Comparison of ENCODE assay signal across 8 cellular contexts in the genomic region with DNA sequence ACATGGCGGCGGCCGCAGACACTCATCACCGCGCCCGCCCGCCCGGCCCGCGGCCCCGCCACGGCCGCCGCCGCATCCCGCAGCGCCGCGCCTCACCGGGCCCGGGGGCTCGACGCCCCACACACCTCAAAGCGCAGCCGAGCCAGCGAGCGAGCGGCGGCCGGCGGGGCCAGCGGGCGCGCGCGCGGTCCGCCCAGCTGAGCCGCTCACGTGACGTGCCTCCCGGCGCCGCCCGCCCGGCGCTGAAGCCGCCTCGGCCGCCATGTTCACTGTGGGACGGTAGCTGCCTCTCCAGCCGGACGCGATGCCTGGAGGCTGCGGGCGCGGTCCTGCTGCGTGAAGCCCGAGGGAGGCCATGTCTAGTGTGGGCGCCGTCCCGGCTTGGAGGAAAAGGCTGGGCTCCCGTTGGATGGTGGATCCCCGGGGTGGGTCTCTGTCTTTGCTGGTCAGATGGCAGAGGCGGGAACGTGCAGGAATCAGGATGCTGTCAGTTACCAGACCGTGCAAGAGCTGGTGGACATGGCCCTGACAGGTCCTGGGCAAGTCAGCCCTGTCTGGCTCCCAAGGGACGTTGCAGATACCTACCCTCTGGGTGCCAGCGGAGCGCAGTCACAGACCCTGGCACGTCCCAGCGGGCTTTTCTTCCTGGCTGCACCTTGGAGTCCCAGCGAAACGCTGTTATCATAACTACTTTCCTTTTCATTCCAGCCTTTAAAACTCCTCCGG. TPM values are rescaled to one million over a fixed set of nuclear protein-coding genes. Genes with fewer than 3 reads are reported as not detected.
DNase-seq lines count a peak whose midpoint lies in the region; ATAC-seq and TF ChIP-seq lines count a peak whose summit lies in the region.

A gene with protein sequence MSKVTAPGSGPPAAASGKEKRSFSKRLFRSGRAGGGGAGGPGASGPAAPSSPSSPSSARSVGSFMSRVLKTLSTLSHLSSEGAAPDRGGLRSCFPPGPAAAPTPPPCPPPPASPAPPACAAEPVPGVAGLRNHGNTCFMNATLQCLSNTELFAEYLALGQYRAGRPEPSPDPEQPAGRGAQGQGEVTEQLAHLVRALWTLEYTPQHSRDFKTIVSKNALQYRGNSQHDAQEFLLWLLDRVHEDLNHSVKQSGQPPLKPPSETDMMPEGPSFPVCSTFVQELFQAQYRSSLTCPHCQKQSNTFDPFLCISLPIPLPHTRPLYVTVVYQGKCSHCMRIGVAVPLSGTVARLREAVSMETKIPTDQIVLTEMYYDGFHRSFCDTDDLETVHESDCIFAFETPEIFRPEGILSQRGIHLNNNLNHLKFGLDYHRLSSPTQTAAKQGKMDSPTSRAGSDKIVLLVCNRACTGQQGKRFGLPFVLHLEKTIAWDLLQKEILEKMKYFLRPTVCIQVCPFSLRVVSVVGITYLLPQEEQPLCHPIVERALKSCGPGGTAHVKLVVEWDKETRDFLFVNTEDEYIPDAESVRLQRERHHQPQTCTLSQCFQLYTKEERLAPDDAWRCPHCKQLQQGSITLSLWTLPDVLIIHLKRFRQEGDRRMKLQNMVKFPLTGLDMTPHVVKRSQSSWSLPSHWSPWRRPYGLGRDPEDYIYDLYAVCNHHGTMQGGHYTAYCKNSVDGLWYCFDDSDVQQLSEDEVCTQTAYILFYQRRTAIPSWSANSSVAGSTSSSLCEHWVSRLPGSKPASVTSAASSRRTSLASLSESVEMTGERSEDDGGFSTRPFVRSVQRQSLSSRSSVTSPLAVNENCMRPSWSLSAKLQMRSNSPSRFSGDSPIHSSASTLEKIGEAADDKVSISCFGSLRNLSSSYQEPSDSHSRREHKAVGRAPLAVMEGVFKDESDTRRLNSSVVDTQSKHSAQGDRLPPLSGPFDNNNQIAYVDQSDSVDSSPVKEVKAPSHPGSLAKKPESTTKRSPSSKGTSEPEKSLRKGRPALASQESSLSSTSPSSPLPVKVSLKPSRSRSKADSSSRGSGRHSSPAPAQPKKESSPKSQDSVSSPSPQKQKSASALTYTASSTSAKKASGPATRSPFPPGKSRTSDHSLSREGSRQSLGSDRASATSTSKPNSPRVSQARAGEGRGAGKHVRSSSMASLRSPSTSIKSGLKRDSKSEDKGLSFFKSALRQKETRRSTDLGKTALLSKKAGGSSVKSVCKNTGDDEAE (N-terminal part only) (minus strand): TSS at position 186 of the 726 bp plus-strand sequence. CDS start 182 bp downstream, at position 4.

- H2AFZ ChIP-seq in H9 (ENCODE audit: low read length), result no peak within 1 kb of the TSS
- H2AFZ ChIP-seq in Loucy (ENCODE audit: low read length), result peak within 1 kb of the TSS; percentile 99

- peak within 1 kb of the TSS in 1 of 3 experiments; percentile 88; a peak in 3 of 7 replicates for H3K27ac Mint-ChIP-seq in H9
- H3K27ac Mint-ChIP-seq in naive thymus-derived CD8-positive, alpha-beta T cell, result peak within 1 kb of the TSS in 9 of 10 donors; percentile 65 to 91 (median 79)
- H3K27ac Mint-ChIP-seq in stimulated activated memory B cell treated with anti-CD40 and anti-IgM and Interleukin-4, amounts not matched to agents 10 μg/mL and 1 μg/mL and 100 μg/mL, for 72 hours, result peak within 1 kb of the TSS; percentile 71

- peak; percentile 95 for DNase-seq in ELF-1 (ENCODE audit: low read depth, low spot score)
- peak; percentile 97 for DNase-seq in H9
- peak; percentile 88 for DNase-seq in RWPE1 (ENCODE audit: low spot score)
- DNase-seq in activated T-helper 9 cell treated with anti-CD3 and anti-CD28 coated beads, Interleukin-2, amount 50 U/mL, for 16 hours (ENCODE audit: low read depth), result peak; percentile 85
- peak; percentile 90 for DNase-seq in fibroblast of peridontal ligament (ENCODE audit: extremely low read depth)
- peak; percentile 81 to 93 (median 84) for DNase-seq in naive thymus-derived CD8-positive, alpha-beta T cell

- H4K8ac ChIP-seq in H9 (replicated peaks; ENCODE audit: insufficient read length, low read depth, low read length), result no peak within 1 kb of the TSS

- no peak within 1 kb of the TSS for H3K56ac ChIP-seq in H9 (ENCODE audit: insufficient read length, low read depth, low read length)

- peak within 1 kb of the TSS; percentile 84; the same call in 1 of the 2 replicates for H3K14ac ChIP-seq in H9 (ENCODE audit: insufficient read depth, low read length)

- H3K9me3 ChIP-seq in H9 (ENCODE audit: control insufficient read depth, low read depth, low read length) (no peaks in the 10 kb centered on the region), Loucy (ENCODE audit: insufficient read depth, low read depth, low read length) (no peaks in the 10 kb centered on the region)

- no peak within 1 kb of the TSS for H3K18ac ChIP-seq in H9 (ENCODE audit: insufficient read length, low read depth, low read length)

- H3K79me1 ChIP-seq in H9 (ENCODE audit: insufficient read depth, low read depth, low read length, poor library complexity, severe bottlenecking), result no peaks in the 10 kb centered on the region

- H2BK12ac ChIP-seq in H9 (ENCODE audit: insufficient read length, low read depth, low read length), result no peak within 1 kb of the TSS

- peak within 1 kb of the TSS; percentile 86 to 95 for H3K4me3 Mint-ChIP-seq in H9
- H3K4me3 Mint-ChIP-seq in naive thymus-derived CD8-positive, alpha-beta T cell, result peak within 1 kb of the TSS; percentile 90 to 97 (median 94)
- H3K4me3 Mint-ChIP-seq in stimulated activated memory B cell treated with anti-CD40 and anti-IgM and Interleukin-4, amounts not matched to agents 10 μg/mL and 1 μg/mL and 100 μg/mL, for 72 hours, result peak within 1 kb of the TSS; percentile 97

- H3K23me2 ChIP-seq in H9 (ENCODE audit: insufficient read length, low read depth, low read length, poor library complexity, severe bottlenecking), result peaks cover 6% of the 10 kb centered on the region

- H2AK5ac ChIP-seq in H9 (ENCODE audit: insufficient read length, low read length), result no peak within 1 kb of the TSS

- no peaks in the 10 kb centered on the region for H3K36me3 ChIP-seq in Loucy (ENCODE audit: insufficient read depth, low read length)

- TF ChIP-seq CTCF in H9 (conservative IDR thresholded peaks at IDR 0.05), result no peak
- TF ChIP-seq CTCF in Loucy (conservative IDR thresholded peaks at IDR 0.05; ENCODE audit: low read length), result no peak
- TF ChIP-seq CTCF in RWPE1 (conservative IDR thresholded peaks at IDR 0.05; ENCODE audit: low read depth), result no peak

- H4K91ac ChIP-seq in H9 (ENCODE audit: insufficient read length, low read depth, low read length), result no peak within 1 kb of the TSS

- H3K23ac ChIP-seq in H9 (ENCODE audit: insufficient read length, low read depth, low read length), result no peak within 1 kb of the TSS

- H3K9me3 Mint-ChIP-seq in H9, result no peaks in the 10 kb centered on the region
- no peaks in the 10 kb centered on the region for H3K9me3 Mint-ChIP-seq in naive thymus-derived CD8-positive, alpha-beta T cell
- no peaks in the 10 kb centered on the region for H3K9me3 Mint-ChIP-seq in stimulated activated memory B cell treated with anti-CD40 and anti-IgM and Interleukin-4, amounts not matched to agents 10 μg/mL and 1 μg/mL and 100 μg/mL, for 72 hours

- peak within 1 kb of the TSS; percentile 93 for H3K4me2 ChIP-seq in H9 (ENCODE audit: insufficient read depth, insufficient read length, low read length)
- H3K4me2 ChIP-seq in Loucy (ENCODE audit: low read depth, low read length, poor library complexity, severe bottlenecking), result peak within 1 kb of the TSS; percentile 91

- no peak within 1 kb of the TSS for H3T11ph ChIP-seq in H9 (ENCODE audit: low read length)

- H3F3A ChIP-seq in Loucy (ENCODE audit: low read depth), result no peaks in the 10 kb centered on the region

- no peak within 1 kb of the TSS for H2BK15ac ChIP-seq in H9 (ENCODE audit: low read depth, low read length)

- no peak within 1 kb of the TSS for H2BK120ac ChIP-seq in H9 (ENCODE audit: low read depth, low read length, poor library complexity, severe bottlenecking)

- POLR2A ChIA-PET in RWPE1 (lab: Yijun Ruan, JAX; ENCODE audit: low non-redundant PET), result no interaction called here
- POLR2A ChIA-PET in naive thymus-derived CD8-positive, alpha-beta T cell (lab: Charles Lee), result no interaction called here

- H3K27me3 ChIP-seq in H9 (ENCODE audit: insufficient read depth, low read length) (no peaks in the 10 kb centered on the region), Loucy (ENCODE audit: insufficient read depth, low read length, poor library complexity, severe bottlenecking) (no peaks in the 10 kb centered on the region)

- H4K20me1 ChIP-seq in H9 (ENCODE audit: control insufficient read depth, insufficient read depth, insufficient read length), result no peaks in the 10 kb centered on the region
- peaks cover 10% of the 10 kb centered on the region for H4K20me1 ChIP-seq in Loucy (ENCODE audit: insufficient read depth, low read length, poor library complexity, severe bottlenecking)

- peak; percentile 95 for ATAC-seq in naive thymus-derived CD8-positive, alpha-beta T cell
- ATAC-seq in stimulated activated memory B cell treated with anti-CD40 and anti-IgM and Interleukin-4, amounts not matched to agents 10 μg/mL and 1 μg/mL and 100 μg/mL, for 72 hours, result peak; percentile 99

- CTCF ChIA-PET in RWPE1 (lab: Yijun Ruan, JAX), result no interaction called here

- no CpG with 5 or more reads among the region's 75 CpGs for WGBS in H9 (ENCODE audit: extremely low coverage, insufficient read length, low lambda C conversion rate)

- H3K27ac ChIP-seq in H9 (ENCODE audit: insufficient read length, low read depth, low read length), result no peak within 1 kb of the TSS
- H3K27ac ChIP-seq in RWPE1, result peak within 1 kb of the TSS; percentile 97

- H3K9ac ChIP-seq in H9 (ENCODE audit: extremely low read depth, insufficient read length, low read length) (peak within 1 kb of the TSS; percentile 62), Loucy (ENCODE audit: low read depth, low read length, poor library complexity, severe bottlenecking) (peak within 1 kb of the TSS; percentile 66)

- no peaks in the 10 kb centered on the region for H3K9me2 ChIP-seq in Loucy (replicated peaks; ENCODE audit: low read depth, low read length)

- peaks cover 22% of the 10 kb centered on the region for H3K27me3 Mint-ChIP-seq in H9 (ENCODE audit: low read depth)
- H3K27me3 Mint-ChIP-seq in naive thymus-derived CD8-positive, alpha-beta T cell, result peaks cover 0 to 9% (median 5%) of the 10 kb centered on the region in 5 donors
- H3K27me3 Mint-ChIP-seq in stimulated activated memory B cell treated with anti-CD40 and anti-IgM and Interleukin-4, amounts not matched to agents 10 μg/mL and 1 μg/mL and 100 μg/mL, for 72 hours, result peaks cover 7% of the 10 kb centered on the region

- no peak within 1 kb of the TSS for H2BK20ac ChIP-seq in H9 (ENCODE audit: low read depth, low read length, poor library complexity, severe bottlenecking)

- peaks cover 30 to 39% of the 10 kb centered on the region in 2 experiments for H3K4me1 Mint-ChIP-seq in H9
- H3K4me1 Mint-ChIP-seq in naive thymus-derived CD8-positive, alpha-beta T cell, result peaks cover 9 to 23% (median 22%) of the 10 kb centered on the region in 4 donors
- H3K4me1 Mint-ChIP-seq in stimulated activated memory B cell treated with anti-CD40 and anti-IgM and Interleukin-4, amounts not matched to agents 10 μg/mL and 1 μg/mL and 100 μg/mL, for 72 hours, result peaks cover 16% of the 10 kb centered on the region

- no peak within 1 kb of the TSS for H3K4ac ChIP-seq in H9 (ENCODE audit: low read depth, low read length)

- H3K36me3 Mint-ChIP-seq in H9 (ENCODE audit: insufficient read depth in 1 of 3, low read depth in 3 of 3), result peaks cover 0 to 2% (median 0%) of the 10 kb centered on the region in 3 experiments; a peak in 2 of 7 replicates
- H3K36me3 Mint-ChIP-seq in naive thymus-derived CD8-positive, alpha-beta T cell, result no peaks in the 10 kb centered on the region
- H3K36me3 Mint-ChIP-seq in stimulated activated memory B cell treated with anti-CD40 and anti-IgM and Interleukin-4, amounts not matched to agents 10 μg/mL and 1 μg/mL and 100 μg/mL, for 72 hours, result no peaks in the 10 kb centered on the region

- peaks cover 9% of the 10 kb centered on the region; the same call in 1 of the 2 replicates for H3K4me1 ChIP-seq in H9 (ENCODE audit: insufficient read depth, low read length)
- H3K4me1 ChIP-seq in Loucy (ENCODE audit: insufficient read depth, low read length, poor library complexity, severe bottlenecking), result peaks cover 29% of the 10 kb centered on the region

- H2BK5ac ChIP-seq in H9 (ENCODE audit: insufficient read length, low read length), result no peak within 1 kb of the TSS

- peaks cover 7% of the 10 kb centered on the region; the same call in 1 of the 2 replicates for H3K79me2 ChIP-seq in H9 (ENCODE audit: insufficient read depth, low read length)
- peaks cover 28% of the 10 kb centered on the region for H3K79me2 ChIP-seq in Loucy (ENCODE audit: insufficient read depth, low read length)

- H3K4me3 ChIP-seq in Loucy (ENCODE audit: low read length, poor library complexity, severe bottlenecking), result peak within 1 kb of the TSS; percentile 79

- H4K5ac ChIP-seq in H9 (ENCODE audit: insufficient read length, low read depth, low read length), result no peak within 1 kb of the TSS

RNA-seq across cellular contexts. Expression of the gene that starts here (rescaled TPM):
- 14.5 and 16.1 TPM in 2 replicates for total RNA-seq in H9 (2021)
- total RNA-seq in naive thymus-derived CD8-positive, alpha-beta T cell, result 1 to 10 TPM; 4.6 to 5.2 TPM
- under 1 TPM; 0.09 to 0.89 (median 0.34) TPM for polyA plus RNA-seq in naive thymus-derived CD8-positive, alpha-beta T cell
